In genomic region chr14:102089621-102090343, GRCh38 we compare ENCODE assay signal across 15 cellular contexts. TPM values are rescaled to one million over a fixed set of nuclear protein-coding genes. Genes with fewer than 3 reads are reported as not detected.
DNase-seq lines count a peak whose midpoint lies in the region; ATAC-seq and TF ChIP-seq lines count a peak whose summit lies in the region.
"Had no signal": no experiment of that assay in that cellular context is flagged by ENCODE, and none has a peak within 500 bp of the region (broad histone marks: within the 10 kb centered on the region; RNA-seq: fewer than 3 reads in every experiment).

No MANE protein-coding gene starts in this region.

- peaks cover 23% of the 10 kb centered on the region for H3K36me3 Mint-ChIP-seq in activated CD4-positive, alpha-beta T cell treated with anti-CD3 and anti-CD28 coated beads, Interleukin-2, amount 10 ng/mL, durations not matched to agents 24 days and 14 days (ENCODE audit: low read depth)
- H3K36me3 Mint-ChIP-seq in dendritic cell treated with granulocyte-macrophage colony-stimulating factor and Interleukin-4, amounts not matched to agents 40 ng/mL and 50 ng/mL, for 4 days (ENCODE audit: low read depth): peaks cover 23% of the 10 kb centered on the region
- H3K36me3 Mint-ChIP-seq in osteocyte (ENCODE audit: unreplicated experiment): peaks cover 14% of the 10 kb centered on the region

- no peak for TF ChIP-seq POLR2A in GM18505 (IDR thresholded peaks at IDR 0.05; ENCODE audit: borderline replicate concordance, extremely low read depth, insufficient read depth, insufficient read length)

- H3K36me3 ChIP-seq in Loucy (ENCODE audit: insufficient read depth, low read length): peaks cover 11% of the 10 kb centered on the region

- no peaks in the 10 kb centered on the region for H3K9me3 ChIP-seq in Loucy (ENCODE audit: insufficient read depth, low read depth, low read length)
- H3K9me3 ChIP-seq: esophagus squamous epithelium, tibial nerve had no signal

- no peak overlapping the region for H3K9ac ChIP-seq in Loucy (ENCODE audit: low read depth, low read length, poor library complexity, severe bottlenecking)

- no peak overlapping the region for H3K4me3 ChIP-seq in Loucy (ENCODE audit: low read length, poor library complexity, severe bottlenecking)
- H3K4me3 ChIP-seq: esophagus squamous epithelium had no signal

- peaks cover 21% of the 10 kb centered on the region for H3K79me2 ChIP-seq in Loucy (ENCODE audit: insufficient read depth, low read length)

- TF ChIP-seq CTCF in Loucy (conservative IDR thresholded peaks at IDR 0.05; ENCODE audit: low read length): no peak
- TF ChIP-seq CTCF in osteocyte (IDR thresholded peaks at IDR 0.05): no peak

- no peaks in the 10 kb centered on the region for H3K9me2 ChIP-seq in Loucy (replicated peaks; ENCODE audit: low read depth, low read length)

- no peak for ATAC-seq in GM18505 (IDR thresholded peaks at IDR 0.05; ENCODE audit: unreplicated experiment)

- peak overlapping the region; percentile 98 for H3K27ac Mint-ChIP-seq in activated CD4-positive, alpha-beta T cell treated with anti-CD3 and anti-CD28 coated beads, Interleukin-2, amount 10 ng/mL, durations not matched to agents 24 days and 14 days
- peak overlapping the region; percentile 98 for H3K27ac Mint-ChIP-seq in dendritic cell treated with granulocyte-macrophage colony-stimulating factor and Interleukin-4, amounts not matched to agents 40 ng/mL and 50 ng/mL, for 4 days
- peak overlapping the region; percentile 23 for H3K27ac Mint-ChIP-seq in osteocyte (ENCODE audit: unreplicated experiment)

- H3F3A ChIP-seq in Loucy (ENCODE audit: low read depth): no peaks in the 10 kb centered on the region

- peak overlapping the region; percentile 92 for H3K4me3 Mint-ChIP-seq in activated CD4-positive, alpha-beta T cell treated with anti-CD3 and anti-CD28 coated beads, Interleukin-2, amount 10 ng/mL, durations not matched to agents 24 days and 14 days
- peak overlapping the region; percentile 27 for H3K4me3 Mint-ChIP-seq in dendritic cell treated with granulocyte-macrophage colony-stimulating factor and Interleukin-4, amounts not matched to agents 40 ng/mL and 50 ng/mL, for 4 days
- H3K4me3 Mint-ChIP-seq in osteocyte (ENCODE audit: unreplicated experiment): no peak overlapping the region

- H2AFZ ChIP-seq in Loucy (ENCODE audit: low read length): no peak overlapping the region

- no peaks in the 10 kb centered on the region for H3K27me3 Mint-ChIP-seq in activated CD4-positive, alpha-beta T cell treated with anti-CD3 and anti-CD28 coated beads, Interleukin-2, amount 10 ng/mL, durations not matched to agents 24 days and 14 days
- H3K27me3 Mint-ChIP-seq in dendritic cell treated with granulocyte-macrophage colony-stimulating factor and Interleukin-4, amounts not matched to agents 40 ng/mL and 50 ng/mL, for 4 days: peaks cover 11% of the 10 kb centered on the region
- no peaks in the 10 kb centered on the region for H3K27me3 Mint-ChIP-seq in osteocyte (ENCODE audit: unreplicated experiment)

- intact Hi-C loops in activated CD4-positive, alpha-beta T cell treated with anti-CD3 and anti-CD28 coated beads, Interleukin-2, amount 10 ng/mL, durations not matched to agents 24 days and 14 days (cut with micrococcal nuclease): loop anchor here (5.0 to 10.0 kb wide), 6 partner anchors 95 to 1715 kb away; partner anchors contain the start of gene WDR25
- intact Hi-C loops in dendritic cell treated with granulocyte-macrophage colony-stimulating factor and Interleukin-4, amounts not matched to agents 40 ng/mL and 50 ng/mL, for 4 days (cut with micrococcal nuclease): loop anchor here (5.0 to 10.0 kb wide), 2 partner anchors 45 to 142 kb away; no protein-coding TSS in a partner anchor

- H3K27me3 ChIP-seq in Loucy (ENCODE audit: insufficient read depth, low read length, poor library complexity, severe bottlenecking): no peaks in the 10 kb centered on the region
- H3K27me3 ChIP-seq: esophagus squamous epithelium, tibial nerve had no signal

- H3K4me1 Mint-ChIP-seq in activated CD4-positive, alpha-beta T cell treated with anti-CD3 and anti-CD28 coated beads, Interleukin-2, amount 10 ng/mL, durations not matched to agents 24 days and 14 days: peaks cover 41% of the 10 kb centered on the region
- peaks cover 30% of the 10 kb centered on the region for H3K4me1 Mint-ChIP-seq in dendritic cell treated with granulocyte-macrophage colony-stimulating factor and Interleukin-4, amounts not matched to agents 40 ng/mL and 50 ng/mL, for 4 days (ENCODE audit: low read depth)
- H3K4me1 Mint-ChIP-seq in osteocyte (ENCODE audit: unreplicated experiment): peaks cover 25% of the 10 kb centered on the region

- peak overlapping the region; percentile 88 for H3K4me2 ChIP-seq in Loucy (ENCODE audit: low read depth, low read length, poor library complexity, severe bottlenecking)

- peaks cover 28% of the 10 kb centered on the region for H3K4me1 ChIP-seq in Loucy (ENCODE audit: insufficient read depth, low read length, poor library complexity, severe bottlenecking)

- no peak for DNase-seq in activated CD4-positive, alpha-beta T cell treated with anti-CD3 and anti-CD28 coated beads, Interleukin-2, amount 10 ng/mL, durations not matched to agents 24 days and 14 days
- no peak for DNase-seq in activated CD4-positive, alpha-beta T cell treated with anti-CD3 and anti-CD28 coated beads for 48 hours
- DNase-seq in osteocyte (ENCODE audit: extremely low spot score, unreplicated experiment) (no peak), GM19240 (ENCODE audit: insufficient read length, low spot score) (no peak), cerebellum (ENCODE audit: low spot score) (no peak)
- DNase-seq: activated CD4-positive, alpha-beta T cell treated with anti-CD3 and anti-CD28 coated beads for 1 hour; DMS 273 treated with DMSO at 0.1 percent for 48 hours; esophagus squamous epithelium; NCI-H1105; NCI-H510A; occipital lobe had no signal

- H3K9me3 Mint-ChIP-seq in activated CD4-positive, alpha-beta T cell treated with anti-CD3 and anti-CD28 coated beads, Interleukin-2, amount 10 ng/mL, durations not matched to agents 24 days and 14 days: no peaks in the 10 kb centered on the region
- no peaks in the 10 kb centered on the region for H3K9me3 Mint-ChIP-seq in dendritic cell treated with granulocyte-macrophage colony-stimulating factor and Interleukin-4, amounts not matched to agents 40 ng/mL and 50 ng/mL, for 4 days
- H3K9me3 Mint-ChIP-seq in osteocyte (ENCODE audit: unreplicated experiment): no peaks in the 10 kb centered on the region

- peaks cover 14% of the 10 kb centered on the region for H4K20me1 ChIP-seq in Loucy (ENCODE audit: insufficient read depth, low read length, poor library complexity, severe bottlenecking)

RNA-seq across cellular contexts. Expression of gene HSP90AA1, which starts 2.9 kb away (rescaled TPM):
- total RNA-seq in activated CD4-positive, alpha-beta T cell treated with anti-CD3 and anti-CD28 coated beads, Interleukin-2, amount 10 ng/mL, durations not matched to agents 24 days and 14 days: 1,216 and 1,268 TPM in 2 replicates
- 311 and 317 TPM in 2 replicates for total RNA-seq in osteocyte
- total RNA-seq in cerebellum: 271 TPM

RNA-seq across cellular contexts. Expression of gene WDR20, which starts 49.9 kb away (rescaled TPM):
- 30.4 and 31.0 TPM in 2 replicates for total RNA-seq in activated CD4-positive, alpha-beta T cell treated with anti-CD3 and anti-CD28 coated beads, Interleukin-2, amount 10 ng/mL, durations not matched to agents 24 days and 14 days
- total RNA-seq in osteocyte (27.4 and 29.8 TPM in 2 replicates), cerebellum (36.5 TPM)

Comparison
In these comparisons a context has a peak if more than half of its experiments do, and no peak if none do; other contexts are left out.
1. H3K27ac Mint-ChIP-seq: peak in every context shown above with its lines; median percentile 98 in activated CD4-positive, alpha-beta T cell treated with anti-CD3 and anti-CD28 coated beads, Interleukin-2, amount 10 ng/mL, durations not matched to agents 24 days and 14 days; 98 in dendritic cell treated with granulocyte-macrophage colony-stimulating factor and Interleukin-4, amounts not matched to agents 40 ng/mL and 50 ng/mL, for 4 days; 23 in osteocyte.